In genomic region chr6:26604797-26605196, GRCh38 we compare ENCODE assay signal across 7 cellular contexts.
"Had no signal": no experiment of that assay in that cellular context is flagged by ENCODE, and none has a peak within 500 bp of the region (broad histone marks: within the 10 kb centered on the region; RNA-seq: fewer than 3 reads in every experiment).

No MANE protein-coding gene starts in this region.

- H3K36me3 Mint-ChIP-seq: IgD-negative memory B cell had no signal

- H3K4me3 Mint-ChIP-seq: H9, HFFc6 had no signal

- H3K9me3 Mint-ChIP-seq: H9, HFFc6, IgD-negative memory B cell had no signal

- H3K4me3 ChIP-seq: GM23248 had no signal

- DNase-seq: GM23248, H9, HCEC 1CT, HFFc6, KBM-7 had no signal

- H3K4me2 ChIP-seq: KMS-11 had no signal

- H3K27ac ChIP-seq: GM23248, KMS-11 had no signal

- H3K9ac ChIP-seq: GM23248, KMS-11 had no signal

- H3K27ac Mint-ChIP-seq: H9, HFFc6 had no signal

- H3K27me3 Mint-ChIP-seq: IgD-negative memory B cell had no signal

- H2AFZ ChIP-seq: GM23248 had no signal
